ENCODE assay signal across 28 cellular contexts in genomic region chrX:128717635-128718578, GRCh38.
"Had no signal": no experiment of that assay in that cellular context is flagged by ENCODE, and none has a peak within 500 bp of the region (broad histone marks: within the 10 kb centered on the region; RNA-seq: fewer than 3 reads in every experiment).

No MANE protein-coding gene starts in this region.

- H3K27me3 ChIP-seq: ascending aorta, body of pancreas, breast epithelium, MG63 had no signal

- ATAC-seq: activated CD4-positive, alpha-beta T cell treated with anti-CD3 and anti-CD28 coated beads for 36 hours; activated CD4-positive, CD25-positive, alpha-beta regulatory T cell treated with anti-CD3 and anti-CD28 coated beads, Interleukin-2, amount 50 U/mL, for 24 hours; activated CD8-positive, alpha-beta T cell treated with anti-CD3 and anti-CD28 coated beads, Interleukin-2, amount 10 ng/mL, durations not matched to agents 7 days and 5 days; body of pancreas; Right ventricle myocardium inferior; WTC11 had no signal

- H3K36me3 ChIP-seq: ascending aorta, breast epithelium, MG63 had no signal

- H3K4me3 ChIP-seq: ascending aorta, body of pancreas, breast epithelium, MG63, PC-9 had no signal

- H3K27ac ChIP-seq: ascending aorta, body of pancreas, breast epithelium, PC-9, RWPE1 had no signal

- H3K4me2 ChIP-seq: PC-9 had no signal

- H3K4me1 ChIP-seq: ascending aorta, body of pancreas, breast epithelium had no signal

- DNase-seq: activated CD4-positive, alpha-beta T cell treated with anti-CD3 and anti-CD28 coated beads for 36 hours; activated CD4-positive, alpha-beta T cell treated with anti-CD3 and anti-CD28 coated beads, Interleukin-2, amount 10 ng/mL, durations not matched to agents 7 days and 5 days; activated CD4-positive, alpha-beta T cell treated with anti-CD3 and anti-CD28 coated beads, Interleukin-2, amount 50 U/mL, for 48 hours; activated CD8-positive, alpha-beta T cell treated with anti-CD3 and anti-CD28 coated beads, Interleukin-2, amount 10 ng/mL, durations not matched to agents 7 days and 5 days; activated gamma-delta T cell; activated naive CD4-positive, alpha-beta T cell treated with Interleukin-2 at 50 U/mL for 16 hours; activated naive CD8-positive, alpha-beta T cell treated with anti-CD3 and anti-CD28 coated beads, Interleukin-2, amount 10 ng/mL, durations not matched to agents 7 days and 5 days; activated T-cell treated with anti-CD3 and anti-CD28 coated beads, Interleukin-2, amount 50 U/mL, for 24 hours; amygdala; body of pancreas; Kasumi-1; KG1; MG63; NCI-H1092; NCI-H1436 treated with DMSO at 0.1 percent for 48 hours; NCI-H1694 treated with DMSO at 0.1 percent for 48 hours; NCI-H2029; NCI-H345; NCI-H524 treated with DMSO at 0.1 percent for 48 hours; NK-92 treated with Interleukin-12 subunit alpha and Interleukin-12 subunit beta, amount 100 ng/mL, for 24 hours; PC-9; SIG-M5 had no signal

- H2AFZ ChIP-seq: PC-9 had no signal

- H3K9me3 ChIP-seq: ascending aorta, body of pancreas, breast epithelium, MG63 had no signal
